ENCODE assay signal across 11 cellular contexts in genomic region chr15:38074029-38074428, GRCh38.
DNase-seq lines count a peak whose midpoint lies in the region; ATAC-seq, FAIRE-seq and TF ChIP-seq lines count a peak whose summit lies in the region.
"Had no signal": no experiment of that assay in that cellular context is flagged by ENCODE, and none has a peak within 500 bp of the region (broad histone marks: within the 10 kb centered on the region; RNA-seq: fewer than 3 reads in every experiment).

No MANE protein-coding gene starts in this region.

- dilution Hi-C loops in keratinocyte (cut with MboI; ENCODE audit: extremely low pct_ligation_motif_present, low sequenced_read_pairs), result no loop called here

- DNase-seq in GM23338 (ENCODE audit: low spot score) (no peak), ascending aorta (ENCODE audit: low spot score in 2 of 2) (no peak), keratinocyte (ENCODE audit: low read depth, low spot score) (no peak), DMS114 treated with DMSO at 0.1 percent for 48 hours (lab: John Stamatoyannopoulos, UW; ENCODE audit: unreplicated experiment) (no peak)
- no peak for DNase-seq in activated CD4-positive, alpha-beta T cell treated with anti-CD3 and anti-CD28 coated beads for 36 hours
- DNase-seq in activated T-cell treated with anti-CD3 and anti-CD28 coated beads, Interleukin-2, amount 50 U/mL, for 48 hours, result no peak
- DNase-seq: activated effector memory CD4-positive, alpha-beta T cell treated with anti-CD3 and anti-CD28 coated beads, Interleukin-2, amount 50 U/mL, for 16 hours; NCI-H1694; stimulated activated CD4-positive, alpha-beta T cell treated with anti-CD3 and anti-CD28 coated beads, Interleukin-2, amount 100 ng/mL, for 24 hours had no signal

- no peak for FAIRE-seq in keratinocyte (lab: Jason Lieb, UNC)

- CTCF ChIA-PET in activated CD4-positive, alpha-beta T cell treated with anti-CD3 and anti-CD28 coated beads for 36 hours (lab: Charles Lee), result no interaction called here

- no peaks in the 10 kb centered on the region for H3K9me1 ChIP-seq in keratinocyte (ENCODE audit: control insufficient read depth, extremely low read depth, insufficient read depth, low read length)

- H3K4me2 ChIP-seq in GM23338, result peak overlapping the region; percentile 81
- H3K4me2 ChIP-seq in keratinocyte (ENCODE audit: control insufficient read depth, extremely low read depth, insufficient read depth, low read depth, low read length), result peak overlapping the region; percentile 83

- H4K20me1 ChIP-seq in GM23338 (replicated peaks; ENCODE audit: insufficient read depth), result no peaks in the 10 kb centered on the region
- no peaks in the 10 kb centered on the region for H4K20me1 ChIP-seq in keratinocyte (ENCODE audit: control insufficient read depth, extremely low read depth, insufficient read depth, low read length)

- no peaks in the 10 kb centered on the region for H3K79me2 ChIP-seq in GM23338 (replicated peaks; ENCODE audit: insufficient read depth)
- H3K79me2 ChIP-seq in keratinocyte (ENCODE audit: control insufficient read depth, insufficient read depth, low read length), result no peaks in the 10 kb centered on the region

- peaks cover 65% of the 10 kb centered on the region for H3K4me1 Mint-ChIP-seq in GM23338
- peaks cover 37% of the 10 kb centered on the region for H3K4me1 Mint-ChIP-seq in activated CD4-positive, alpha-beta T cell treated with anti-CD3 and anti-CD28 coated beads for 36 hours

- intact Hi-C loops in ascending aorta (cut with DNase I), result loop anchor here (5.0 kb wide), 1 partner anchor 58 kb away; no protein-coding TSS in a partner anchor
- intact Hi-C loops in activated CD4-positive, alpha-beta T cell treated with anti-CD3 and anti-CD28 coated beads for 36 hours (cut with DNase I, micrococcal nuclease), result loop anchor here (5.0 to 10.0 kb wide), 2 partner anchors 178 to 181 kb away; partner anchors contain the start of gene SPRED1 (in 2 of the 2)

- H2AFZ ChIP-seq in GM23338, result no peak overlapping the region
- H2AFZ ChIP-seq in keratinocyte (ENCODE audit: control insufficient read depth, low read length), result peak overlapping the region; percentile 8

- no peak for TF ChIP-seq CTCF in GM23338 (conservative IDR thresholded peaks at IDR 0.05; ENCODE audit: low read depth in 2 of 2)
- TF ChIP-seq CTCF in ascending aorta (IDR thresholded peaks at IDR 0.05), result no peak
- no peak for TF ChIP-seq CTCF in keratinocyte (optimal IDR thresholded peaks at IDR 0.05 in 1 of 3, IDR thresholded peaks at IDR 0.05 in 1 of 3, conservative IDR thresholded peaks at IDR 0.05 in 1 of 3; ENCODE audit: extremely low read depth in 1 of 3, insufficient read depth in 2 of 3, low read length in 3 of 3)

- H3K27ac ChIP-seq in GM23338 (ENCODE audit: low read depth), result no peak overlapping the region
- H3K27ac ChIP-seq in ascending aorta, result peak overlapping the region; percentile 94 to 95
- H3K27ac ChIP-seq in keratinocyte (ENCODE audit: control insufficient read depth, insufficient read depth, low read length), result peak overlapping the region; percentile 85
- H3K27ac ChIP-seq in skin epidermis, result peak overlapping the region in 19 of 21 experiments; percentile 50 to 95 (median 89)

- peaks cover 67% of the 10 kb centered on the region for H3K27me3 ChIP-seq in GM23338 (ENCODE audit: insufficient read depth)
- no peaks in the 10 kb centered on the region for H3K27me3 ChIP-seq in ascending aorta
- no peaks in the 10 kb centered on the region for H3K27me3 ChIP-seq in keratinocyte (ENCODE audit: control insufficient read depth, extremely low read depth, insufficient read depth, low read length)

- H3F3A ChIP-seq in GM23338 (replicated peaks; ENCODE audit: low read depth), result 0 out of 2 replicates have a peak, but pooled peaks cover 9% of the 10 kb centered on the region

- H3K36me3 ChIP-seq in GM23338 (ENCODE audit: insufficient read depth) (no peaks in the 10 kb centered on the region), ascending aorta (no peaks in the 10 kb centered on the region), keratinocyte (ENCODE audit: control insufficient read depth in 2 of 2, extremely low read depth in 1 of 2, insufficient read depth in 2 of 2, low read length in 2 of 2) (no peaks in the 10 kb centered on the region)

- no peaks in the 10 kb centered on the region for H3K36me3 Mint-ChIP-seq in GM23338 (ENCODE audit: low read depth)
- no peaks in the 10 kb centered on the region for H3K36me3 Mint-ChIP-seq in activated CD4-positive, alpha-beta T cell treated with anti-CD3 and anti-CD28 coated beads for 36 hours (ENCODE audit: low read depth)

- peak overlapping the region; percentile 84 for H3K9ac ChIP-seq in keratinocyte (ENCODE audit: control insufficient read depth, extremely low read depth, insufficient read depth, low read length)

- POLR2A ChIA-PET in activated CD4-positive, alpha-beta T cell treated with anti-CD3 and anti-CD28 coated beads for 36 hours (lab: Charles Lee), result no interaction called here

- H3K27me3 Mint-ChIP-seq in GM23338 (ENCODE audit: insufficient read depth, low read depth, poor library complexity), result peaks cover 71% of the 10 kb centered on the region
- peaks cover 49% of the 10 kb centered on the region for H3K27me3 Mint-ChIP-seq in activated CD4-positive, alpha-beta T cell treated with anti-CD3 and anti-CD28 coated beads for 36 hours

- peak overlapping the region; percentile 83 for H3K4me3 Mint-ChIP-seq in GM23338
- H3K4me3 Mint-ChIP-seq in activated CD4-positive, alpha-beta T cell treated with anti-CD3 and anti-CD28 coated beads for 36 hours, result no peak overlapping the region

- H3K9me2 ChIP-seq in GM23338 (ENCODE audit: insufficient read depth), result no peaks in the 10 kb centered on the region

- H3K9me3 ChIP-seq in ascending aorta (no peaks in the 10 kb centered on the region), keratinocyte (ENCODE audit: control insufficient read depth, low read depth, low read length) (no peaks in the 10 kb centered on the region)

- H3K4me1 ChIP-seq in GM23338 (ENCODE audit: insufficient read depth) (peaks cover 42% of the 10 kb centered on the region), ascending aorta (peaks cover 0 to 19% of the 10 kb centered on the region in 2 donors), keratinocyte (ENCODE audit: control insufficient read depth, extremely low read depth, insufficient read depth, low read length) (peaks cover 59% of the 10 kb centered on the region)

- H3K4me3 ChIP-seq in GM23338 (peak overlapping the region; percentile 55), ascending aorta (peak overlapping the region in 1 of 2 donors; percentile 79), keratinocyte (ENCODE audit: control insufficient read depth in 2 of 3, extremely low read depth in 1 of 3, insufficient read depth in 2 of 3, low read depth in 1 of 3, low read length in 3 of 3) (no peak overlapping the region), skin epidermis (no peak overlapping the region)

- ATAC-seq in GM23338 (no peak), GM19467 (IDR thresholded peaks at IDR 0.05; ENCODE audit: unreplicated experiment) (no peak)
- no peak for ATAC-seq in activated CD4-positive, alpha-beta T cell treated with anti-CD3 and anti-CD28 coated beads for 36 hours

- no peaks in the 10 kb centered on the region; the same call in 2 of the 3 replicates for H3K9me3 Mint-ChIP-seq in GM23338
- H3K9me3 Mint-ChIP-seq in activated CD4-positive, alpha-beta T cell treated with anti-CD3 and anti-CD28 coated beads for 36 hours (ENCODE audit: low read depth), result no peaks in the 10 kb centered on the region

- H3K27ac Mint-ChIP-seq in GM23338, result no peak overlapping the region
- no peak overlapping the region for H3K27ac Mint-ChIP-seq in activated CD4-positive, alpha-beta T cell treated with anti-CD3 and anti-CD28 coated beads for 36 hours

TF ChIP-seq in GM23338, 12 proteins besides CTCF, POLR2A, EP300 and RAD21 (continues in another document):
- TF ChIP-seq STAT1 (IDR thresholded peaks at IDR 0.05; ENCODE audit: unreplicated experiment) (no peak), ZNF114 (CRISPR knock-in tag; IDR thresholded peaks at IDR 0.05) (no peak), EZH2 (IDR thresholded peaks at IDR 0.05; ENCODE audit: low read depth, unreplicated experiment) (no peak), JUNB (IDR thresholded peaks at IDR 0.05; ENCODE audit: unreplicated experiment) (no peak), ZNF331 (CRISPR knock-in tag; IDR thresholded peaks at IDR 0.05; ENCODE audit: low read depth) (no peak), EZH2phosphoT487 (IDR thresholded peaks at IDR 0.05; ENCODE audit: unreplicated experiment) (no peak), REST (IDR thresholded peaks at IDR 0.05; ENCODE audit: unreplicated experiment) (no peak), ETS1 (IDR thresholded peaks at IDR 0.05) (no peak)
